Comparison of ENCODE assay signal across 15 cellular contexts in genomic region chr3:42723146-42723683, GRCh38. TPM values are rescaled to one million over a fixed set of nuclear protein-coding genes. Genes with fewer than 3 reads are reported as not detected.
DNase-seq lines count a peak whose midpoint lies in the region; ATAC-seq and TF ChIP-seq lines count a peak whose summit lies in the region.
"Had no signal": no experiment of that assay in that cellular context is flagged by ENCODE, and none has a peak within 500 bp of the region (broad histone marks: within the 10 kb centered on the region; RNA-seq: fewer than 3 reads in every experiment).

No MANE protein-coding gene starts in this region.

- no peak overlapping the region for H3K9ac ChIP-seq in mesenchymal stem cell (ENCODE audit: low read length)
- H3K9ac ChIP-seq in colonic mucosa (ENCODE audit: low read depth in 2 of 2, low read length in 2 of 2): no peak overlapping the region
- H3K9ac ChIP-seq: KMS-11 had no signal

- H3K23ac ChIP-seq in mesenchymal stem cell (ENCODE audit: low read length in 2 of 2): no peak overlapping the region

- H2BK12ac ChIP-seq in mesenchymal stem cell (ENCODE audit: low read length in 2 of 2): no peak overlapping the region

- no peaks in the 10 kb centered on the region for H3K36me3 Mint-ChIP-seq in naive thymus-derived CD8-positive, alpha-beta T cell

- H3K27me3 ChIP-seq in RWPE2 (ENCODE audit: insufficient read depth, poor library complexity, severe bottlenecking): no peaks in the 10 kb centered on the region
- H3K27me3 ChIP-seq in mesenchymal stem cell (ENCODE audit: control insufficient read depth in 1 of 2, insufficient read depth in 1 of 2, low read length in 2 of 2): peaks cover 0 to 16% of the 10 kb centered on the region in 2 experiments
- H3K27me3 ChIP-seq in colonic mucosa: no peaks in the 10 kb centered on the region
- H3K27me3 ChIP-seq: Peyer's patch had no signal

- no peak overlapping the region for H2BK5ac ChIP-seq in mesenchymal stem cell (ENCODE audit: low read depth, low read length, poor library complexity, severe bottlenecking)

- H2BK120ac ChIP-seq in mesenchymal stem cell (ENCODE audit: low read depth, low read length): peak overlapping the region; percentile 27

- no peak overlapping the region for H4K8ac ChIP-seq in mesenchymal stem cell (ENCODE audit: low read length)

- H3K4me3 Mint-ChIP-seq in naive thymus-derived CD8-positive, alpha-beta T cell: no peak overlapping the region

- no peaks in the 10 kb centered on the region for H3K79me1 ChIP-seq in mesenchymal stem cell (replicated peaks; ENCODE audit: low read length, poor library complexity, severe bottlenecking)

- no peak overlapping the region for H2BK15ac ChIP-seq in mesenchymal stem cell (ENCODE audit: low read depth, poor library complexity, severe bottlenecking)

- DNase-seq in Daoy (ENCODE audit: low read depth): peak; percentile 13
- DNase-seq in RWPE2 (ENCODE audit: low spot score): no peak
- DNase-seq in epithelial cell of esophagus (ENCODE audit: low read depth): peak; percentile 46
- no peak for DNase-seq in mesenchymal stem cell
- no peak for DNase-seq in naive thymus-derived CD8-positive, alpha-beta T cell
- no peak for DNase-seq in colonic mucosa
- DNase-seq in NCI-H748 treated with DMSO at 0.1 percent for 48 hours (lab: John Stamatoyannopoulos, UW): no peak
- no peak for DNase-seq in GM19240 (ENCODE audit: insufficient read length, low spot score)
- DNase-seq: EL, NCI-H1092, NCI-H446 had no signal

- H2AK5ac ChIP-seq in mesenchymal stem cell (ENCODE audit: low read length, severe bottlenecking): no peak overlapping the region

- H3K27ac ChIP-seq in RWPE2 (ENCODE audit: poor library complexity, severe bottlenecking) (no peak overlapping the region), mesenchymal stem cell (ENCODE audit: low read length, poor library complexity, severe bottlenecking) (no peak overlapping the region), colonic mucosa (no peak overlapping the region)
- H3K27ac ChIP-seq: C4-2B, KMS-11, Peyer's patch had no signal

- TF ChIP-seq CTCF in RWPE2 (IDR thresholded peaks at IDR 0.05; ENCODE audit: poor library complexity, severe bottlenecking) (no peak), epithelial cell of esophagus (IDR thresholded peaks at IDR 0.05; ENCODE audit: insufficient read depth, low read depth, low read length, missing control alignments) (no peak), colonic mucosa (IDR thresholded peaks at IDR 0.05) (no peak)

- H3K4me3 ChIP-seq in RWPE2 (ENCODE audit: severe bottlenecking) (no peak overlapping the region), epithelial cell of esophagus (ENCODE audit: low read length) (no peak overlapping the region), mesenchymal stem cell (ENCODE audit: insufficient read depth in 1 of 2, low read depth in 1 of 2, low read length in 2 of 2) (no peak overlapping the region), colonic mucosa (no peak overlapping the region)
- H3K4me3 ChIP-seq: Peyer's patch had no signal

- WGBS in mesenchymal stem cell: 99% methylated on average over 3 of the region's 4 CpGs

- H3K14ac ChIP-seq in mesenchymal stem cell (ENCODE audit: low read length in 2 of 2): no peak overlapping the region

- H3K4me1 ChIP-seq in RWPE2 (ENCODE audit: insufficient read depth, poor library complexity, severe bottlenecking) (no peaks in the 10 kb centered on the region), mesenchymal stem cell (ENCODE audit: control insufficient read depth, insufficient read depth, low read depth, low read length) (no peaks in the 10 kb centered on the region), colonic mucosa (no peaks in the 10 kb centered on the region)
- H3K4me1 ChIP-seq: Peyer's patch had no signal

- no peak overlapping the region for H3K18ac ChIP-seq in mesenchymal stem cell (ENCODE audit: low read depth in 1 of 2, low read length in 2 of 2)

- no peaks in the 10 kb centered on the region for H3K9me3 Mint-ChIP-seq in naive thymus-derived CD8-positive, alpha-beta T cell

- H3K27ac Mint-ChIP-seq in naive thymus-derived CD8-positive, alpha-beta T cell: no peak overlapping the region

- intact Hi-C loops in colonic mucosa (cut with DNase I): no loop called here

- H3K9me3 ChIP-seq in RWPE2 (ENCODE audit: severe bottlenecking) (no peaks in the 10 kb centered on the region), mesenchymal stem cell (ENCODE audit: control insufficient read depth, low read length) (no peaks in the 10 kb centered on the region), colonic mucosa (no peaks in the 10 kb centered on the region)
- H3K9me3 ChIP-seq: Peyer's patch had no signal

- peaks cover 0 to 2% (median 0%) of the 10 kb centered on the region in 4 donors for H3K4me1 Mint-ChIP-seq in naive thymus-derived CD8-positive, alpha-beta T cell

- no peak overlapping the region for H3K4ac ChIP-seq in mesenchymal stem cell (ENCODE audit: low read depth in 1 of 2, low read length in 2 of 2)

- H3K27me3 Mint-ChIP-seq in naive thymus-derived CD8-positive, alpha-beta T cell: peaks cover 7 to 14% (median 9%) of the 10 kb centered on the region in 5 donors

- H3K36me3 ChIP-seq in RWPE2 (ENCODE audit: low read depth): no peaks in the 10 kb centered on the region
- no peaks in the 10 kb centered on the region for H3K36me3 ChIP-seq in mesenchymal stem cell (ENCODE audit: control insufficient read depth in 1 of 2, insufficient read depth in 2 of 2, low read depth in 1 of 2, low read length in 2 of 2)
- H3K36me3 ChIP-seq in colonic mucosa: no peaks in the 10 kb centered on the region
- H3K36me3 ChIP-seq: Peyer's patch had no signal

- no peak overlapping the region for H2AFZ ChIP-seq in mesenchymal stem cell (ENCODE audit: low read depth, low read length)

- H3K4me2 ChIP-seq in mesenchymal stem cell (ENCODE audit: low read length, poor library complexity, severe bottlenecking): no peak overlapping the region
- H3K4me2 ChIP-seq: KMS-11 had no signal

- POLR2A ChIA-PET in naive thymus-derived CD8-positive, alpha-beta T cell (lab: Charles Lee): no interaction called here

- ATAC-seq in RWPE2 (ENCODE audit: low read depth): peak; percentile 42; the same call in 1 of the 3 replicates
- ATAC-seq in naive thymus-derived CD8-positive, alpha-beta T cell: no peak

- no peak overlapping the region for H4K91ac ChIP-seq in mesenchymal stem cell (ENCODE audit: low read length)

RNA-seq across cellular contexts. Expression of gene HHATL, which starts 20.6 kb away (rescaled TPM):
- total RNA-seq in Daoy (2014; rRNA removed; shearing (Covaris generic)): not detected in 2 replicates
- not detected for polyA plus RNA-seq in mesenchymal stem cell (2013, experiment 1 of 2)
- polyA plus RNA-seq in mesenchymal stem cell (2013, experiment 2 of 2): not detected
- not detected for total RNA-seq in naive thymus-derived CD8-positive, alpha-beta T cell
- polyA plus RNA-seq in naive thymus-derived CD8-positive, alpha-beta T cell: not detected
- total RNA-seq in colonic mucosa: 1 to 10 TPM in 1 of 2 donors, under 1 TPM in 1; 0.50 to 1.2 TPM
- total RNA-seq: MCF 10A had no signal

RNA-seq across cellular contexts. Expression of gene KLHL40, which starts 37.9 kb away (rescaled TPM):
- total RNA-seq in Daoy (2014; rRNA removed; shearing (Covaris generic)): not detected in 2 replicates
- polyA plus RNA-seq in mesenchymal stem cell (2013, experiment 1 of 2): not detected
- polyA plus RNA-seq in mesenchymal stem cell (2013, experiment 2 of 2): not detected
- total RNA-seq in naive thymus-derived CD8-positive, alpha-beta T cell: not detected
- not detected for polyA plus RNA-seq in naive thymus-derived CD8-positive, alpha-beta T cell
- total RNA-seq in colonic mucosa: not detected
- total RNA-seq: MCF 10A, Peyer's patch had no signal

RNA-seq across cellular contexts. Expression of gene CCDC13, which starts 49.8 kb away (rescaled TPM):
- 0.74 and 1.5 TPM in 2 replicates for total RNA-seq in Daoy (2014; rRNA removed; shearing (Covaris generic))
- polyA plus RNA-seq in mesenchymal stem cell (2013, experiment 1 of 2): 0.73 TPM
- polyA plus RNA-seq in mesenchymal stem cell (2013, experiment 2 of 2): 0.51 TPM
- total RNA-seq in naive thymus-derived CD8-positive, alpha-beta T cell: under 1 TPM; 0.73 to 0.88 TPM
- not detected for polyA plus RNA-seq in naive thymus-derived CD8-positive, alpha-beta T cell
- 1 to 10 TPM in 1 of 2 donors, under 1 TPM in 1; 0.93 to 5.3 TPM for total RNA-seq in colonic mucosa

Comparison
In these comparisons a context has a peak if more than half of its experiments do, and no peak if none do; other contexts are left out.
1. DNase-seq: peak in Daoy (single experiment) and epithelial cell of esophagus (single experiment); none in RWPE2 (single experiment), mesenchymal stem cell (single experiment), naive thymus-derived CD8-positive, alpha-beta T cell (0 of 10), colonic mucosa (single experiment), NCI-H748 treated with DMSO at 0.1 percent for 48 hours (single experiment) and GM19240 (single experiment).